ENCODE assay signal across 13 cellular contexts in the genomic region with DNA sequence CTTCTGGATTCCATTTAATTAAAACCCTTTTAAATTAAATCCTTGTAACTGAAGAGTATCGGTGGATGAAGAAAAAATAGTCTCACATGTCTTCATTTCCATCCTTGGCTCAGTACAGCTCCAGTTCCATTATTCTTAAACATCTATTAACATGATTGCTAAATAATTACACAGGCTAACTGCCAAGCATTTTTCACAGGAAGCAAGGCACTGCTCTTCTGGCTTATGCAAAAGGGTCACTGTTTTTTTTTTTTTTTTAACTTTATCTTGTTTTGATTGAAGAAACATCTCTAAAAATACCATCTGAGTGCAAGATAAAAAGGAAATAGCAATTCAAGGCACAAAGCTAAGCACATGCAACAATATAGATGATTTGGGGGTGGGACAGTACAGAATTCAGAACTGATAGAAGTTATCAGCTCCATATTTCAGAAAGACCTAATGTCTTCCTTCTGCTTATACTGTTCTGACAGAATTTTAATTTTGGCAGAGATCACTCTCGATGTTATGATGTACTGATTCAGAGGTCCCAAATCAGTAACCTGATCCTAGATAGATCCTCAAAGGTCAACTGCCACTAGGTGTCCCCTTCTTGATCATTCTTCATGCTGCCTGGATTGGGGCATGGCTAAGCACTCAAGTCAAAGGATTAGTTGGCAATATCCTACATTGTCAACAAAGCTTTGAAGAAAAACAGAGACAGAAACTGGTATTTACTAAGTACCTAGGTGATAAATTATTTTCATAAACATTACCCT. TPM values are rescaled to one million over a fixed set of nuclear protein-coding genes. Genes with fewer than 3 reads are reported as not detected.
DNase-seq lines count a peak whose midpoint lies in the region; ATAC-seq, FAIRE-seq and TF ChIP-seq lines count a peak whose summit lies in the region.
"Had no signal": no experiment of that assay in that cellular context is flagged by ENCODE, and none has a peak within 500 bp of the region (broad histone marks: within the 10 kb centered on the region; RNA-seq: fewer than 3 reads in every experiment).

No MANE protein-coding gene starts in this region.

- FAIRE-seq in bronchial epithelial cell (lab: Jason Lieb, UNC) (no peak), kidney (lab: Jason Lieb, UNC) (peak; percentile 11)
- FAIRE-seq: H54 had no signal

- H3K9ac ChIP-seq in kidney (ENCODE audit: low read length in 2 of 2): no peak overlapping the region
- H3K9ac ChIP-seq: BLaER1 had no signal

- H3K27me3 ChIP-seq in A673 (replicated peaks; ENCODE audit: insufficient read depth, low read depth, low read length, poor library complexity) (no peaks in the 10 kb centered on the region), H7 (ENCODE audit: control insufficient read depth, insufficient read depth, low read length) (no peaks in the 10 kb centered on the region), bronchial epithelial cell (ENCODE audit: control insufficient read depth, insufficient read depth, low read length) (no peaks in the 10 kb centered on the region)
- H3K27me3 ChIP-seq: BLaER1 had no signal

- TF ChIP-seq CTCF in A673 (conservative IDR thresholded peaks at IDR 0.05; ENCODE audit: low read depth, low read length) (no peak), bronchial epithelial cell (IDR thresholded peaks at IDR 0.05; ENCODE audit: insufficient read depth, low read length, severe bottlenecking) (no peak), kidney (IDR thresholded peaks at IDR 0.05; ENCODE audit: borderline replicate concordance, extremely low read depth, insufficient read depth) (no peak)

- intact Hi-C loops in A673 (cut with micrococcal nuclease; ENCODE audit: unreplicated experiment) (no loop called here), kidney (cut with DNase I) (no loop called here)

- no peak overlapping the region for H3K4me3 ChIP-seq in A673 (ENCODE audit: low read depth, low read length, poor library complexity, severe bottlenecking)
- no peak overlapping the region for H3K4me3 ChIP-seq in H7 (ENCODE audit: insufficient read depth, low read depth, low read length)
- no peak overlapping the region for H3K4me3 ChIP-seq in bronchial epithelial cell (ENCODE audit: low read depth, low read length)
- no peak overlapping the region for H3K4me3 ChIP-seq in kidney (ENCODE audit: low read length in 2 of 2)
- H3K4me3 ChIP-seq: BLaER1 had no signal

- POLR2A ChIA-PET in A673 (lab: Charles Lee; ENCODE audit: low non-redundant PET): no interaction called here

- DNase-seq in A673 (ENCODE audit: low spot score) (peak; percentile 63), H7 (peak; percentile 9), bronchial epithelial cell (ENCODE audit: low read depth) (peak; percentile 13), kidney (no peak), NCI-H128 (lab: John Stamatoyannopoulos, UW; ENCODE audit: unreplicated experiment) (no peak), NCI-H510A treated with DMSO at 0.1 percent for 48 hours (lab: John Stamatoyannopoulos, UW) (no peak)
- DNase-seq: activated CD4-positive, alpha-beta T cell treated with anti-CD3 and anti-CD28 coated beads, Interleukin-2, amount 50 U/mL, for 1 hour; islet precursor cell; KBM-7 had no signal

- no TSS peak for BruUV-seq in A673 (replicated peaks; lab: Mats Ljungman, UMichigan)

- H3K4me1 ChIP-seq in A673 (ENCODE audit: insufficient read depth, low read length, poor library complexity, severe bottlenecking): peaks cover 31% of the 10 kb centered on the region
- H3K4me1 ChIP-seq in kidney (ENCODE audit: control insufficient read depth in 1 of 2, insufficient read depth in 1 of 2, low read depth in 1 of 2, low read length in 2 of 2): peaks cover 0 to 5% of the 10 kb centered on the region in 2 donors

- H3K27ac ChIP-seq in A673 (ENCODE audit: low read depth, low read length, poor library complexity, severe bottlenecking) (peak overlapping the region; percentile 18), kidney (ENCODE audit: low read depth in 2 of 2, low read length in 2 of 2) (no peak overlapping the region)
- H3K27ac ChIP-seq: BLaER1 had no signal

- peaks cover 6% of the 10 kb centered on the region for H3K36me3 ChIP-seq in A673 (ENCODE audit: insufficient read depth, low read length, poor library complexity, severe bottlenecking)
- peaks cover 10% of the 10 kb centered on the region for H3K36me3 ChIP-seq in H7 (replicated peaks; ENCODE audit: control insufficient read depth, insufficient read depth, low read length)
- H3K36me3 ChIP-seq in bronchial epithelial cell (ENCODE audit: control insufficient read depth, insufficient read depth, low read length): peaks cover 3% of the 10 kb centered on the region
- H3K36me3 ChIP-seq in kidney (ENCODE audit: control insufficient read depth in 1 of 2, insufficient read depth in 2 of 2, low read length in 2 of 2): peaks cover 6 to 10% of the 10 kb centered on the region in 2 donors

- H3K9me3 ChIP-seq in A673 (ENCODE audit: low read depth, low read length, poor library complexity, severe bottlenecking) (no peaks in the 10 kb centered on the region), kidney (ENCODE audit: control insufficient read depth in 1 of 2, low read length in 2 of 2) (no peaks in the 10 kb centered on the region)

- no peak for ATAC-seq in HG03469 (IDR thresholded peaks at IDR 0.05; ENCODE audit: unreplicated experiment)
- ATAC-seq in GM21515 (IDR thresholded peaks at IDR 0.05; ENCODE audit: unreplicated experiment): no peak

- CTCF ChIA-PET in A673 (lab: Charles Lee): interaction anchor here (0.7 kb wide), 1 partner anchor 54 kb away, joined by 8 read pairs; no protein-coding TSS in a partner anchor

RNA-seq across cellular contexts. Expression of a gene that starts 57.8 kb away (rescaled TPM):
- not detected in 2 replicates for total RNA-seq in A673 (2021)
- total RNA-seq in H7 (2014; rRNA removed; shearing (Covaris generic)): 1.6 and 2.0 TPM in 2 replicates
- total RNA-seq in bronchial epithelial cell: not detected in 2 replicates
- 25.0 TPM for total RNA-seq in kidney
- 7.4 TPM for polyA plus RNA-seq in kidney (ENCODE audit: insufficient read depth, low read depth, low replicate concordance)

Comparison
In these comparisons a context has a peak if more than half of its experiments do, and no peak if none do; other contexts are left out.
1. DNase-seq: peak in A673 (single experiment), H7 (single experiment) and bronchial epithelial cell (single experiment); none in kidney (single experiment), NCI-H128 (single experiment) and NCI-H510A treated with DMSO at 0.1 percent for 48 hours (single experiment).